ENCODE assay signal across 12 cellular contexts in genomic region chr2:184444217-184444616, GRCh38.
DNase-seq lines count a peak whose midpoint lies in the region; ATAC-seq and TF ChIP-seq lines count a peak whose summit lies in the region.
"Had no signal": no experiment of that assay in that cellular context is flagged by ENCODE, and none has a peak within 500 bp of the region (broad histone marks: within the 10 kb centered on the region; RNA-seq: fewer than 3 reads in every experiment).

No MANE protein-coding gene starts in this region.

- no peaks in the 10 kb centered on the region for H3K4me1 ChIP-seq in heart left ventricle
- H3K4me1 ChIP-seq: psoas muscle had no signal

- no peaks in the 10 kb centered on the region for H3K36me3 ChIP-seq in heart left ventricle

- TF ChIP-seq POLR2A in heart left ventricle (IDR thresholded peaks at IDR 0.05) = no peak

- ATAC-seq in GM18499 (IDR thresholded peaks at IDR 0.05; ENCODE audit: insufficient read depth, unreplicated experiment) = peak; percentile 93
- ATAC-seq in GM21381 (IDR thresholded peaks at IDR 0.05; ENCODE audit: unreplicated experiment) = peak; percentile 91
- ATAC-seq in HG03095 (IDR thresholded peaks at IDR 0.05; ENCODE audit: unreplicated experiment) = peak; percentile 97
- no peak for ATAC-seq in SK-N-SH treated with all-trans-retinoic acid at 6 μM for 48 hours
- ATAC-seq in heart left ventricle = no peak
- ATAC-seq: CD8-positive, alpha-beta T cell; psoas muscle had no signal

- DNase-seq in NCI-H82 treated with DMSO at 0.1 percent for 48 hours (lab: John Stamatoyannopoulos, UW; ENCODE audit: unreplicated experiment) (peak; percentile 85), T1000 (lab: John Stamatoyannopoulos, UW) (no peak), heart left ventricle (no peak)
- no peak for DNase-seq in activated CD4-positive, alpha-beta T cell treated with anti-CD3 and anti-CD28 coated beads, Interleukin-2, amount 50 U/mL, for 48 hours
- DNase-seq: activated naive CD8-positive, alpha-beta T cell treated with anti-CD3 and anti-CD28 coated beads for 36 hours; CD8-positive, alpha-beta T cell; HCEC 1CT; psoas muscle had no signal

- no peaks in the 10 kb centered on the region for H3K27me3 ChIP-seq in heart left ventricle

- no peak for TF ChIP-seq CTCF in heart left ventricle (IDR thresholded peaks at IDR 0.05)

- no peaks in the 10 kb centered on the region for H3K9me3 ChIP-seq in heart left ventricle
- H3K9me3 ChIP-seq: psoas muscle had no signal

- WGBS in heart left ventricle, 4 donors = 20 to 29% (median 25%) methylated on average over 2 of the region's 2 CpGs

- H3K4me3 ChIP-seq in heart left ventricle = no peak overlapping the region
- H3K4me3 ChIP-seq: psoas muscle had no signal

- no peak overlapping the region for H3K27ac ChIP-seq in heart left ventricle
- H3K27ac ChIP-seq: psoas muscle had no signal

- intact Hi-C loops in heart left ventricle (cut with DNase I) = no loop called here

TF ChIP-seq in SK-N-SH treated with all-trans-retinoic acid at 6 μM for 48 hours, 23 proteins besides CTCF, POLR2A, EP300 and RAD21:
- TF ChIP-seq ARNTL (CRISPR knock-in tag; IDR thresholded peaks at IDR 0.05; ENCODE audit: borderline replicate concordance, low read depth) (no peak), TSHZ2 (CRISPR knock-in tag; IDR thresholded peaks at IDR 0.05) (no peak), ZNF565 (CRISPR knock-in tag; conservative IDR thresholded peaks at IDR 0.05; ENCODE audit: low read depth) (no peak), ISL1 (CRISPR knock-in tag; IDR thresholded peaks at IDR 0.05) (no peak), PPARA (CRISPR knock-in tag; IDR thresholded peaks at IDR 0.05; ENCODE audit: borderline replicate concordance) (no peak), ZFP30 (CRISPR knock-in tag; IDR thresholded peaks at IDR 0.05) (no peak), POU6F1 (CRISPR knock-in tag; IDR thresholded peaks at IDR 0.05; ENCODE audit: borderline replicate concordance, low read depth) (no peak), TOX (CRISPR knock-in tag; IDR thresholded peaks at IDR 0.05; ENCODE audit: borderline replicate concordance) (no peak), RARB (CRISPR knock-in tag; IDR thresholded peaks at IDR 0.05) (no peak), TCF4 (CRISPR knock-in tag; IDR thresholded peaks at IDR 0.05; ENCODE audit: borderline replicate concordance) (no peak), ZNF8 (CRISPR knock-in tag; IDR thresholded peaks at IDR 0.05) (no peak), ZFP3 (CRISPR knock-in tag; IDR thresholded peaks at IDR 0.05) (no peak), ESRRG (CRISPR knock-in tag; IDR thresholded peaks at IDR 0.05) (no peak)

Comparison
In these comparisons a context has a peak if more than half of its experiments do, and no peak if none do; other contexts are left out.
1. ATAC-seq: peak in GM18499 (single experiment), GM21381 (single experiment) and HG03095 (single experiment); none in SK-N-SH treated with all-trans-retinoic acid at 6 μM for 48 hours (single experiment) and heart left ventricle (0 of 4).